In genomic region chr9:35814841-35815543, GRCh38 we compare ENCODE assay signal across 8 cellular contexts. TPM values are rescaled to one million over a fixed set of nuclear protein-coding genes. Genes with fewer than 3 reads are reported as not detected.
DNase-seq lines count a peak whose midpoint lies in the region; ATAC-seq, FAIRE-seq and TF ChIP-seq lines count a peak whose summit lies in the region.

Gene HINT2 (minus strand): TSS chr9:35815042. CDS start chr9:35814979, 63 bp downstream.

- H3K4me3 Mint-ChIP-seq in type B pancreatic cell, result peak within 1 kb of the TSS; percentile 95

- H3K4me3 ChIP-seq in adrenal gland, result peak within 1 kb of the TSS; percentile 36 to 91 (median 62)

- H3K4me1 ChIP-seq in adrenal gland (replicated peaks in 1 of 2), result peaks cover 19 to 30% of the 10 kb centered on the region in 2 donors

- peaks cover 31% of the 10 kb centered on the region for H3K4me1 Mint-ChIP-seq in type B pancreatic cell (ENCODE audit: unreplicated experiment)

- ATAC-seq in HG02852 (IDR thresholded peaks at IDR 0.05; ENCODE audit: unreplicated experiment), result peak; percentile 72

- no peaks in the 10 kb centered on the region for H3K36me3 ChIP-seq in adrenal gland (replicated peaks in 1 of 2)

- no peaks in the 10 kb centered on the region for H3K27me3 ChIP-seq in adrenal gland

- no peaks in the 10 kb centered on the region for H3K9me3 ChIP-seq in adrenal gland (replicated peaks in 1 of 3)

- peak within 1 kb of the TSS; percentile 77 to 98 (median 96) for H3K27ac ChIP-seq in adrenal gland

- peak; percentile 97 for FAIRE-seq in GM12892 (lab: Jason Lieb, UNC)

- WGBS in adrenal gland, 4 donors, result 0% methylated on average over 23 to 52 of the region's 52 CpGs

- H3K27ac Mint-ChIP-seq in type B pancreatic cell, result peak within 1 kb of the TSS; percentile 98

- no peaks in the 10 kb centered on the region for H3K27me3 Mint-ChIP-seq in type B pancreatic cell

- H3K9me3 Mint-ChIP-seq in type B pancreatic cell, result peaks cover 3% of the 10 kb centered on the region

- TF ChIP-seq POLR2A in GM12892 (IDR thresholded peaks at IDR 0.05; ENCODE audit: low read depth, low read length) (peak; percentile 90), adrenal gland (IDR thresholded peaks at IDR 0.05) (peak; percentile 89 to 96)

- intact Hi-C loops in adrenal gland (cut with DNase I), result no loop called here
- intact Hi-C loops in cardiac septum (cut with DNase I), result loop anchor here (5.0 kb wide), 2 partner anchors 83 to 158 kb away; partner anchors contain the start of genes CCDC107, CREB3, RMRP and TLN1

- no peaks in the 10 kb centered on the region for H3K36me3 Mint-ChIP-seq in type B pancreatic cell

- no peak for TF ChIP-seq CTCF in adrenal gland (IDR thresholded peaks at IDR 0.05)
- no peak for TF ChIP-seq CTCF in type B pancreatic cell (conservative IDR thresholded peaks at IDR 0.05)

- DNase-seq in GM12892 (ENCODE audit: insufficient read length), result peak; percentile 97
- DNase-seq in NCI-H146 (lab: John Stamatoyannopoulos, UW), result peak; percentile 100
- peak; percentile 95 to 99 (median 96) for DNase-seq in T-helper 1 cell
- peak; percentile 95 to 99 (median 98) for DNase-seq in adrenal gland
- peak; percentile 96 for DNase-seq in cardiac septum (ENCODE audit: low spot score)
- DNase-seq in pons (ENCODE audit: low spot score), result peak; percentile 100
- peak; percentile 95 for DNase-seq in type B pancreatic cell (ENCODE audit: extremely low spot score, unreplicated experiment)

RNA-seq across cellular contexts. Expression of gene HINT2, which starts in this region (rescaled TPM):
- polyA plus RNA-seq in GM12892 (2012; ENCODE audit: missing spikeins), result 47.4 TPM
- total RNA-seq in adrenal gland (10 to 100 TPM; 27.6 to 99.6 (median 80.5) TPM), cardiac septum (57.6 TPM), type B pancreatic cell (ENCODE audit: low replicate concordance) (41.7 and 51.1 TPM in 2 replicates)
- 100 to 1,000 TPM in 2 of 3 donors, 10 to 100 TPM in 1; 83.5 to 199 (median 119) TPM for polyA plus RNA-seq in adrenal gland

Comparison
In these comparisons a context has a peak if more than half of its experiments do, and no peak if none do; other contexts are left out.
1. Peak in every context shown above with its lines: DNase-seq, ATAC-seq, H3K4me3 ChIP-seq and H3K27ac ChIP-seq.